In the genomic region with DNA sequence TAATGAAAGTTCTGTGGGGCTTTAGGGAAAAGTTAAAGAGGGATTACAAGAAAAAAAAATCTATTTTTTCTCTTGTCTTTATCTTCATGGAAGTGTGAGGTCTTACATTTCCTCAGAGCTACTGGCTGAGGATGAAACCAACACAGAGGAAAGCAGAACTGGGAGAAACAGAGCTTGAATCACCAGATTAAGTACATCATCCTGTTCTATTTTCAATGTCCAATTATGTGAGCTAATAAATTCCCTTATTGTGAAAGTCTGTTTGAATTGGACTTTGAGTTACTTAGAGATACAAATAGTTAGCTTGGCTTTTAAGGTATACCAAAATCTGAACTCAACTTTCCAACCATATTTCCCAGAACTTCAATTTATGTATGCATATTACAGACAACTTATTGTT, we compare ENCODE assay signal across 18 cellular contexts.
"Had no signal": no experiment of that assay in that cellular context is flagged by ENCODE, and none has a peak within 500 bp of the region (broad histone marks: within the 10 kb centered on the region; RNA-seq: fewer than 3 reads in every experiment).

No MANE protein-coding gene starts in this region.

- H3K36me3 ChIP-seq: brain microvascular endothelial cell, colonic mucosa, neural progenitor cell had no signal

- H3K4me1 Mint-ChIP-seq: activated CD4-positive, alpha-beta memory T cell treated with anti-CD3 and anti-CD28 coated beads, Interleukin-2, amount 10 ng/mL, durations not matched to agents 7 days and 5 days; activated CD4-positive, alpha-beta T cell treated with anti-CD3 and anti-CD28 coated beads, Interleukin-2, amount 10 ng/mL, durations not matched to agents 24 days and 14 days; activated CD8-positive, alpha-beta memory T cell treated with anti-CD3 and anti-CD28 coated beads, Interleukin-2, amount 10 ng/mL, durations not matched to agents 7 days and 5 days; activated naive CD4-positive, alpha-beta T cell treated with anti-CD3 and anti-CD28 coated beads, Interleukin-2, amount 50 U/mL, for 24 hours; central memory CD8-positive, alpha-beta T cell had no signal

- H3K27ac Mint-ChIP-seq: activated CD4-positive, alpha-beta memory T cell treated with anti-CD3 and anti-CD28 coated beads, Interleukin-2, amount 10 ng/mL, durations not matched to agents 7 days and 5 days; activated CD4-positive, alpha-beta T cell treated with anti-CD3 and anti-CD28 coated beads, Interleukin-2, amount 10 ng/mL, durations not matched to agents 24 days and 14 days; activated CD8-positive, alpha-beta memory T cell treated with anti-CD3 and anti-CD28 coated beads, Interleukin-2, amount 10 ng/mL, durations not matched to agents 7 days and 5 days; activated naive CD4-positive, alpha-beta T cell treated with anti-CD3 and anti-CD28 coated beads, Interleukin-2, amount 50 U/mL, for 24 hours; neural progenitor cell; T-helper 1 cell treated with Interleukin-12 subunit alpha and Interleukin-12 subunit beta and Interleukin-4 antibody, amounts not matched to agents 30 μg/mL and 1 μg/mL, for 36 hours had no signal

- H3K4me3 ChIP-seq: ascending aorta, colonic mucosa, heart left ventricle, neural progenitor cell, upper lobe of left lung had no signal

- H3K27me3 ChIP-seq: ascending aorta, brain microvascular endothelial cell, colonic mucosa, heart left ventricle, neural progenitor cell, upper lobe of left lung had no signal

- ATAC-seq: activated CD4-positive, CD25-positive, alpha-beta regulatory T cell treated with anti-CD3 and anti-CD28 coated beads, Interleukin-2, amount 50 U/mL, for 24 hours; activated CD8-positive, alpha-beta memory T cell treated with anti-CD3 and anti-CD28 coated beads, Interleukin-2, amount 10 ng/mL, durations not matched to agents 7 days and 5 days; heart left ventricle; naive thymus-derived CD8-positive, alpha-beta T cell had no signal

- H3K27me3 Mint-ChIP-seq: activated CD4-positive, alpha-beta memory T cell treated with anti-CD3 and anti-CD28 coated beads, Interleukin-2, amount 10 ng/mL, durations not matched to agents 7 days and 5 days; activated CD4-positive, alpha-beta T cell treated with anti-CD3 and anti-CD28 coated beads, Interleukin-2, amount 10 ng/mL, durations not matched to agents 24 days and 14 days; activated CD8-positive, alpha-beta memory T cell treated with anti-CD3 and anti-CD28 coated beads, Interleukin-2, amount 10 ng/mL, durations not matched to agents 7 days and 5 days; activated naive CD4-positive, alpha-beta T cell treated with anti-CD3 and anti-CD28 coated beads, Interleukin-2, amount 50 U/mL, for 24 hours; central memory CD8-positive, alpha-beta T cell; naive thymus-derived CD8-positive, alpha-beta T cell had no signal

- FAIRE-seq: kidney had no signal

- DNase-seq: activated CD4-positive, alpha-beta memory T cell treated with anti-CD3 and anti-CD28 coated beads, Interleukin-2, amount 10 ng/mL, durations not matched to agents 7 days and 5 days; activated CD4-positive, alpha-beta T cell treated with anti-CD3 and anti-CD28 coated beads, Interleukin-2, amount 10 ng/mL, durations not matched to agents 24 days and 14 days; activated CD8-positive, alpha-beta memory T cell treated with anti-CD3 and anti-CD28 coated beads, Interleukin-2, amount 10 ng/mL, durations not matched to agents 7 days and 5 days; activated gamma-delta T cell treated with Interleukin-2 at 50 U/mL for 16 hours; brain microvascular endothelial cell; colonic mucosa; heart left ventricle; kidney; naive thymus-derived CD8-positive, alpha-beta T cell; stimulated activated CD4-positive, alpha-beta T cell treated with anti-CD3 and anti-CD28 coated beads, Interleukin-4, amount 100 ng/mL, for 1 hour; stimulated activated naive CD4-positive, alpha-beta T cell; upper lobe of left lung had no signal

- H3K9me3 Mint-ChIP-seq: activated CD4-positive, alpha-beta T cell treated with anti-CD3 and anti-CD28 coated beads, Interleukin-2, amount 10 ng/mL, durations not matched to agents 24 days and 14 days; activated naive CD4-positive, alpha-beta T cell treated with anti-CD3 and anti-CD28 coated beads, Interleukin-2, amount 50 U/mL, for 24 hours; central memory CD8-positive, alpha-beta T cell had no signal

- H3K4me3 Mint-ChIP-seq: activated CD4-positive, alpha-beta memory T cell treated with anti-CD3 and anti-CD28 coated beads, Interleukin-2, amount 10 ng/mL, durations not matched to agents 7 days and 5 days; activated CD4-positive, alpha-beta T cell treated with anti-CD3 and anti-CD28 coated beads, Interleukin-2, amount 10 ng/mL, durations not matched to agents 24 days and 14 days; activated CD8-positive, alpha-beta memory T cell treated with anti-CD3 and anti-CD28 coated beads, Interleukin-2, amount 10 ng/mL, durations not matched to agents 7 days and 5 days; activated naive CD4-positive, alpha-beta T cell treated with anti-CD3 and anti-CD28 coated beads, Interleukin-2, amount 50 U/mL, for 24 hours; central memory CD8-positive, alpha-beta T cell; naive thymus-derived CD8-positive, alpha-beta T cell; neural progenitor cell; T-helper 1 cell treated with Interleukin-12 subunit alpha and Interleukin-12 subunit beta and Interleukin-4 antibody, amounts not matched to agents 30 μg/mL and 1 μg/mL, for 36 hours had no signal
